Comparison of ENCODE assay signal across 8 cellular contexts in the genomic region with DNA sequence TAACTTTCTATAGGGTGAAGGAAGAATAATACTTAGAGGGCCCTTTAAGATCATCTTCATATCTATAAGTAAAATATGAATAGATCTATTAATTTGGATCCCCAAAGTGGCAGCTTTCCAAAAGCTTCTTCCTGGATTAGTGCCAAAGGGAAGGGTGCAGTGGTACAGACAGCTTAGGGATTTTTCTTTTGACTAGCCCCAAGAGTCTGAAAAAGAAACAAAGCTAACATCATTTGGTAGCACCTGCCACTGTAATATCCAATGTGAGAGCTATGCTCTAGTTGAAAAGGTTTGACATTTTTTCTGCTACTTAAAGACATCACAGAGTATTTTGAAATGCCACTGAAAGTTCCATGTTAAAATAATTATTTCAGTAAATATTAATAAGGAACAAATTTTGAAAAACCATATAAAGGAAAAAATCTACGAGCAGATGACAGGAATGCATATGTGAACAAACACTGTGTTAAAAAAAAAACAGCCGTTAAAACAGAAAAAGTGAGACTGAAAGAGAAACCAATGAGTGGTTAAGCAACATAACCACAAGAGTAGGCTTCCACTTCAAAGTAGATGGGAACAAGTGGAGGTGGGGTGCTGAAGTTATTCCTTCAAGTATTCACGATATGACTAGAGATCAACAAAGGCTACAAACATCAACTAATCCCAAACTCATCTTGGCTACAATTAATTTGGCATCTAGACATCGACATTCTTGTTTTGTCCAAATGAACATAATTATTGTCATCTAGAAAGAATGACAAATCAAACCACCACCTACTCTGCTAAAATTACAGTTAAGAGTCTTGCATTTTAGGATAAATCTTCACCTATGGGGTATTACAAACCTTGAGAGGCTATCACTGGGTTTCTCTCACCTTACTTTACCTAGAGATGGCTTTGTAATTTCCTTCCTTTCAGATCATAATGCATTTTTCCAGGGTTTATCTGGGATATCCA.
DNase-seq lines count a peak whose midpoint lies in the region; ATAC-seq and TF ChIP-seq lines count a peak whose summit lies in the region.
"Had no signal": no experiment of that assay in that cellular context is flagged by ENCODE, and none has a peak within 500 bp of the region (broad histone marks: within the 10 kb centered on the region; RNA-seq: fewer than 3 reads in every experiment).

No MANE protein-coding gene starts in this region.

- no peaks in the 10 kb centered on the region for H3K36me3 ChIP-seq in mucosa of descending colon (ENCODE audit: low read depth)

- H3K4me3 ChIP-seq in mucosa of descending colon: no peak overlapping the region
- H3K4me3 ChIP-seq: cardiac muscle cell had no signal

- peaks cover 6% of the 10 kb centered on the region for H3K4me1 ChIP-seq in mucosa of descending colon (ENCODE audit: low read depth)

- ATAC-seq in GM18870 (IDR thresholded peaks at IDR 0.05; ENCODE audit: unreplicated experiment) (peak; percentile 92), mucosa of descending colon (peak; percentile 33)

- H3K9me3 ChIP-seq in mucosa of descending colon: no peaks in the 10 kb centered on the region

- DNase-seq in H4 (ENCODE audit: low spot score) (peak; percentile 19), M059J (ENCODE audit: low read depth) (peak; percentile 6), mucosa of descending colon (no peak), NCI-H226 (no peak), HT-29 (ENCODE audit: low spot score) (no peak), NCI-H1694 (lab: John Stamatoyannopoulos, UW) (no peak)

- TF ChIP-seq CTCF in mucosa of descending colon (IDR thresholded peaks at IDR 0.05): no peak

- intact Hi-C loops in mucosa of descending colon (cut with DNase I, micrococcal nuclease): no loop called here

Comparison
In these comparisons a context has a peak if more than half of its experiments do, and no peak if none do; other contexts are left out.
1. DNase-seq: peak in H4 (single experiment) and M059J (single experiment); none in mucosa of descending colon (0 of 3), NCI-H226 (single experiment), HT-29 (single experiment) and NCI-H1694 (single experiment).